ENCODE assay signal across 19 cellular contexts in genomic region chr13:35736876-35737275, GRCh38.
DNase-seq lines count a peak whose midpoint lies in the region; ATAC-seq and TF ChIP-seq lines count a peak whose summit lies in the region.
"Had no signal": no experiment of that assay in that cellular context is flagged by ENCODE, and none has a peak within 500 bp of the region (broad histone marks: within the 10 kb centered on the region; RNA-seq: fewer than 3 reads in every experiment).

No MANE protein-coding gene starts in this region.

- no peak overlapping the region for H3K4me3 Mint-ChIP-seq in osteocyte (ENCODE audit: unreplicated experiment)
- H3K4me3 Mint-ChIP-seq in mesothelial cell of epicardium: no peak overlapping the region
- H3K4me3 Mint-ChIP-seq: CD4-positive, alpha-beta memory T cell; H9 had no signal

- H3K27me3 Mint-ChIP-seq in osteocyte (ENCODE audit: unreplicated experiment) (no peaks in the 10 kb centered on the region), mesothelial cell of epicardium (ENCODE audit: low read depth) (no peaks in the 10 kb centered on the region)
- H3K27me3 Mint-ChIP-seq: CD4-positive, alpha-beta memory T cell had no signal

- no peak for TF ChIP-seq CTCF in osteocyte (IDR thresholded peaks at IDR 0.05)
- TF ChIP-seq CTCF in mesothelial cell of epicardium (IDR thresholded peaks at IDR 0.05; ENCODE audit: unreplicated experiment): no peak

- DNase-seq in NCI-H146 (lab: John Stamatoyannopoulos, UW) (peak; percentile 26), ecto neural progenitor cell (ENCODE audit: low spot score) (peak; percentile 23), osteocyte (ENCODE audit: extremely low spot score, unreplicated experiment) (peak; percentile 23), mesothelial cell of epicardium (ENCODE audit: low spot score in 2 of 2, unreplicated experiment in 2 of 2) (no peak), left colon (no peak)
- DNase-seq: 8988T; ACHN; AML-193; C1 segment of cervical spinal cord; Calu3; CD4-positive, alpha-beta memory T cell; COR-L47; DMS53; DMS79 treated with DMSO at 0.1 percent for 48 hours; GM23248; H9 had no signal

- H3K36me3 Mint-ChIP-seq in osteocyte (ENCODE audit: unreplicated experiment): no peaks in the 10 kb centered on the region
- H3K36me3 Mint-ChIP-seq in mesothelial cell of epicardium: no peaks in the 10 kb centered on the region
- H3K36me3 Mint-ChIP-seq: CD4-positive, alpha-beta memory T cell had no signal

- no peaks in the 10 kb centered on the region for H3K9me3 Mint-ChIP-seq in osteocyte (ENCODE audit: unreplicated experiment)
- H3K9me3 Mint-ChIP-seq in mesothelial cell of epicardium: peaks cover 15% of the 10 kb centered on the region

- ATAC-seq in left colon (no peak), HG02763 (IDR thresholded peaks at IDR 0.05; ENCODE audit: unreplicated experiment) (no peak)
- ATAC-seq: A549, HCT116 had no signal

- H3K27ac Mint-ChIP-seq in osteocyte (ENCODE audit: unreplicated experiment) (no peak overlapping the region), mesothelial cell of epicardium (no peak overlapping the region)
- H3K27ac Mint-ChIP-seq: CD4-positive, alpha-beta memory T cell; H9 had no signal

- intact Hi-C loops in left colon (cut with DNase I, micrococcal nuclease): no loop called here

- H3K4me1 Mint-ChIP-seq in osteocyte (ENCODE audit: unreplicated experiment) (no peaks in the 10 kb centered on the region), mesothelial cell of epicardium (peaks cover 4% of the 10 kb centered on the region)
- H3K4me1 Mint-ChIP-seq: CD4-positive, alpha-beta memory T cell had no signal

Comparison
In these comparisons a context has a peak if more than half of its experiments do, and no peak if none do; other contexts are left out.
1. DNase-seq: peak in NCI-H146 (single experiment), ecto neural progenitor cell (single experiment) and osteocyte (single experiment); none in mesothelial cell of epicardium (0 of 2) and left colon (0 of 2).